In genomic region chr5:39267185-39267584, GRCh38 we compare ENCODE assay signal across 19 cellular contexts. TPM values are rescaled to one million over a fixed set of nuclear protein-coding genes. Genes with fewer than 3 reads are reported as not detected.
DNase-seq lines count a peak whose midpoint lies in the region; ATAC-seq and TF ChIP-seq lines count a peak whose summit lies in the region.
"Had no signal": no experiment of that assay in that cellular context is flagged by ENCODE, and none has a peak within 500 bp of the region (broad histone marks: within the 10 kb centered on the region; RNA-seq: fewer than 3 reads in every experiment).

No MANE protein-coding gene starts in this region.

- no peaks in the 10 kb centered on the region for H3K36me3 ChIP-seq in HEK293 (ENCODE audit: control insufficient read depth in 2 of 2, insufficient read depth in 1 of 2, low read length in 2 of 2)
- no peaks in the 10 kb centered on the region for H3K36me3 ChIP-seq in spleen
- H3K36me3 ChIP-seq: BE2C, HAP-1 had no signal

- no peaks in the 10 kb centered on the region for H3K27me3 ChIP-seq in spleen (replicated peaks in 1 of 7)
- H3K27me3 ChIP-seq: BE2C had no signal

- H3K36me3 Mint-ChIP-seq in central memory CD8-positive, alpha-beta T cell (ENCODE audit: insufficient read depth) = peaks cover 4% of the 10 kb centered on the region
- H3K36me3 Mint-ChIP-seq in natural killer cell (no peaks in the 10 kb centered on the region), progenitor cell of endocrine pancreas (ENCODE audit: insufficient read depth) (no peaks in the 10 kb centered on the region)

- POLR2A ChIA-PET in HEK293 (lab: Yijun Ruan, JAX) = no interaction called here

- no peaks in the 10 kb centered on the region for H3K27me3 Mint-ChIP-seq in central memory CD8-positive, alpha-beta T cell
- no peaks in the 10 kb centered on the region for H3K27me3 Mint-ChIP-seq in natural killer cell (ENCODE audit: low read depth in 2 of 2)
- H3K27me3 Mint-ChIP-seq in progenitor cell of endocrine pancreas = no peaks in the 10 kb centered on the region
- H3K27me3 Mint-ChIP-seq: CD4-positive, alpha-beta T cell; IgD-negative memory B cell had no signal

- H3K27ac Mint-ChIP-seq in central memory CD8-positive, alpha-beta T cell (ENCODE audit: low read depth) = no peak overlapping the region
- H3K27ac Mint-ChIP-seq in natural killer cell = peak overlapping the region; percentile 72 to 78
- no peak overlapping the region for H3K27ac Mint-ChIP-seq in progenitor cell of endocrine pancreas
- H3K27ac Mint-ChIP-seq: CD4-positive, alpha-beta T cell; IgD-negative memory B cell had no signal

- H3K27ac ChIP-seq in HEK293 (ENCODE audit: extremely low read depth, low read depth, low read length) = no peak overlapping the region
- H3K27ac ChIP-seq in spleen = peak overlapping the region in 5 of 8 donors; percentile 9 to 93 (median 45)
- H3K27ac ChIP-seq: GM23248 had no signal

- no peak for DNase-seq in central memory CD8-positive, alpha-beta T cell (ENCODE audit: low spot score in 2 of 2)
- DNase-seq in natural killer cell (no peak), spleen (no peak), progenitor cell of endocrine pancreas (ENCODE audit: low spot score, unreplicated experiment) (no peak), T-helper 9 cell (no peak)
- DNase-seq: ACHN; BE2C; C1 segment of cervical spinal cord; CD4-positive, alpha-beta T cell; DMS153; DMS79; KG1 had no signal

- H3K4me1 Mint-ChIP-seq in central memory CD8-positive, alpha-beta T cell = peaks cover 50% of the 10 kb centered on the region
- H3K4me1 Mint-ChIP-seq in natural killer cell = peaks cover 74 to 79% of the 10 kb centered on the region in 2 donors
- H3K4me1 Mint-ChIP-seq in progenitor cell of endocrine pancreas (ENCODE audit: low read depth) = no peaks in the 10 kb centered on the region

- TF ChIP-seq POLR2A in spleen (IDR thresholded peaks at IDR 0.05) = no peak

- ATAC-seq in central memory CD8-positive, alpha-beta T cell (replicated peaks; ENCODE audit: extremely low read depth, poor library complexity, severe bottlenecking) = no peak
- ATAC-seq in natural killer cell = no peak
- no peak for ATAC-seq in GM21526 (IDR thresholded peaks at IDR 0.05; ENCODE audit: low FRiP score, unreplicated experiment)
- ATAC-seq in HG02840 (IDR thresholded peaks at IDR 0.05; ENCODE audit: low FRiP score, unreplicated experiment) = no peak

- H3K9me3 ChIP-seq in HEK293 (ENCODE audit: control insufficient read depth, insufficient read depth, low read depth, low read length) (no peaks in the 10 kb centered on the region), spleen (no peaks in the 10 kb centered on the region)
- H3K9me3 ChIP-seq: BE2C, HAP-1 had no signal

- TF ChIP-seq CTCF in HEK293 (tag by site-specific recombination; IDR thresholded peaks at IDR 0.05) (no peak), natural killer cell (IDR thresholded peaks at IDR 0.05) (no peak), spleen (IDR thresholded peaks at IDR 0.05 in 8 of 11, conservative IDR thresholded peaks at IDR 0.05 in 3 of 11) (no peak), progenitor cell of endocrine pancreas (IDR thresholded peaks at IDR 0.05; ENCODE audit: unreplicated experiment) (no peak)

- intact Hi-C loops in natural killer cell (cut with micrococcal nuclease) = no loop called here
- intact Hi-C loops in spleen (cut with DNase I; ENCODE audit: low total_unique reads) = no loop called here

- 84 to 92% (median 88%) methylated on average over 2 of the region's 2 CpGs for WGBS in spleen, 5 donors

- no peak overlapping the region for H3K4me3 ChIP-seq in HEK293 (ENCODE audit: low read depth, low read length)
- H3K4me3 ChIP-seq in spleen = no peak overlapping the region
- H3K4me3 ChIP-seq: GM23248, HAP-1 had no signal

- no peaks in the 10 kb centered on the region for H3K4me1 ChIP-seq in HEK293 (ENCODE audit: control insufficient read depth, insufficient read depth, low read length)
- peaks cover 0 to 98% (median 55%) of the 10 kb centered on the region in 6 donors for H3K4me1 ChIP-seq in spleen
- H3K4me1 ChIP-seq: BE2C, HAP-1 had no signal

- CTCF ChIA-PET in HEK293 (lab: Yijun Ruan, JAX) = no interaction called here

- H3K4me3 Mint-ChIP-seq in central memory CD8-positive, alpha-beta T cell = peak overlapping the region; percentile 1
- H3K4me3 Mint-ChIP-seq in natural killer cell (peak overlapping the region; percentile 43), progenitor cell of endocrine pancreas (ENCODE audit: low read depth) (no peak overlapping the region)
- H3K4me3 Mint-ChIP-seq: CD4-positive, alpha-beta T cell; IgD-negative memory B cell had no signal

- no peaks in the 10 kb centered on the region for H3K9me3 Mint-ChIP-seq in central memory CD8-positive, alpha-beta T cell
- H3K9me3 Mint-ChIP-seq in natural killer cell = no peaks in the 10 kb centered on the region
- no peaks in the 10 kb centered on the region for H3K9me3 Mint-ChIP-seq in progenitor cell of endocrine pancreas (ENCODE audit: low read depth)
- H3K9me3 Mint-ChIP-seq: CD4-positive, alpha-beta T cell; IgD-negative memory B cell had no signal

TF ChIP-seq in HEK293, 187 proteins besides CTCF, POLR2A, EP300 and RAD21:
- TF ChIP-seq HOXD13 (CRISPR knock-in tag; IDR thresholded peaks at IDR 0.05; ENCODE audit: borderline replicate concordance) (no peak), ZNF513 (tag by site-specific recombination; IDR thresholded peaks at IDR 0.05) (peak; percentile 95)

RNA-seq across cellular contexts. Expression of gene FYB1, which starts 47.8 kb away (rescaled TPM):
- 100 to 1,000 TPM; 277 to 340 (median 295) TPM for total RNA-seq in natural killer cell
- 100 to 1,000 TPM; 178 to 287 (median 228) TPM for total RNA-seq in spleen
- 10 to 100 TPM; 21.0 to 26.3 (median 23.3) TPM for polyA plus RNA-seq in spleen
- total RNA-seq in progenitor cell of endocrine pancreas = not detected in 2 replicates
- total RNA-seq: Daoy, GM23248 had no signal

Comparison
In these comparisons a context has a peak if more than half of its experiments do, and no peak if none do; other contexts are left out.
1. H3K27ac Mint-ChIP-seq: peak in natural killer cell (2 of 2); none in central memory CD8-positive, alpha-beta T cell (single experiment) and progenitor cell of endocrine pancreas (single experiment).
2. RNA of gene FYB1, which starts 47.8 kb away (total RNA-seq): 277 to 340 TPM in natural killer cell and 178 to 287 TPM in spleen; not detected in progenitor cell of endocrine pancreas; every median in the first group is over 100 times any median in the second.